In the genomic region with DNA sequence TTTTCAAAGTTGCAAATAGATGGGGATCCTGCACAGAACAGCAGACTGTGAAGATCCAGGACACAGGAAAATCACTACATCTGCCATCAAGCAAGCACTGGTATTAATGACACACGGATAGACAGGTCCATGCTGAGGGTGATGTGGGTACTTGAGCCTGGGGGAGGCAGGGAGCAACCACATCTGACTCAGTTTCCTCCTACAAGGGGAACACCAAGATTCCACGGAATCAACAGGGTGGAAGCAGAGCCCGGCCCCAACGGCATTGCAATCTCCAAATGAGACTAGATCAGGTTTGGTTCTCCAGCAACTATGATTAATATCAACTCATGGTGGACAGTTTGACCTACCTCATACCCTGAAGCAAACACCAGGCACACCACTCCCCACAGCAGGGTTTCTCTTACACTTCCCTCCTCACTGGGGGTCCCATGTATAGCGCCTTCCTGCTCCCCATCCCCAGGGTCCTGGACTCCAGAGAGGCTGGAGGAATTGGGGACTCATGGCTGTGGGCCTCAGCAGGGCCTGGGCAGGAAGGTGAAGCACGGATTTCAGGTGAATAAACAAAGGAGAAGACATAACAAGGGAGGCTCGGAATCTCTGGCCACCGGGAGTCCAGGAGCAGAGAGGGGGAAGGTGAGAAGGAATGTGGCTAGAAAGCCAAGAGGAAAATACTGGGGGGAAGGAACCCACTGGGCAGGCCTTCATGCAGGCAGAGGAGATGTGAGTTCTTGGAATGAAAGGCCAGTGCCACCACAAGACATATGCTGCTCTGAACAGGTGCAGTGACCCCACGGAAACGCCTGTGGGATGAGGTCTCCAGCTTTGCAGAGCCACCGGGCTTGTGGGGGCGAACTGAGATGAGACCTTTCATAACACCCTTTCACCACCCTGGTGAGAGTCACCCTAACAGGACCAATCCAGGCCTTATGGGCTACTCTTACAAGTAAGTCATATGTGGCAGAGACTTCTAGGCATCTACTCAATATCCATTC, we compare ENCODE assay signal across 18 cellular contexts. TPM values are rescaled to one million over a fixed set of nuclear protein-coding genes. Genes with fewer than 3 reads are reported as not detected.
DNase-seq lines count a peak whose midpoint lies in the region; ATAC-seq and TF ChIP-seq lines count a peak whose summit lies in the region.
"Had no signal": no experiment of that assay in that cellular context is flagged by ENCODE, and none has a peak within 500 bp of the region (broad histone marks: within the 10 kb centered on the region; RNA-seq: fewer than 3 reads in every experiment).

No MANE protein-coding gene starts in this region.

- H3K4me1 ChIP-seq in CD8-positive, alpha-beta T cell (ENCODE audit: insufficient read depth, low read length): peaks cover 76% of the 10 kb centered on the region
- no peaks in the 10 kb centered on the region for H3K4me1 ChIP-seq in colonic mucosa

- no peaks in the 10 kb centered on the region for H3K9me3 ChIP-seq in CD8-positive, alpha-beta T cell (ENCODE audit: low read length)
- no peaks in the 10 kb centered on the region for H3K9me3 ChIP-seq in colonic mucosa
- H3K9me3 ChIP-seq: SJSA1, upper lobe of left lung had no signal

- H3K36me3 Mint-ChIP-seq in CD14-positive monocyte (peaks cover 96 to 99% of the 10 kb centered on the region in 2 donors), naive B cell (peaks cover 15 to 20% of the 10 kb centered on the region in 2 donors), MCF 10A (ENCODE audit: insufficient read depth, unreplicated experiment) (no peaks in the 10 kb centered on the region)
- peaks cover 81% of the 10 kb centered on the region for H3K36me3 Mint-ChIP-seq in CD8-positive, alpha-beta T cell
- H3K36me3 Mint-ChIP-seq in activated T-helper 17 cell treated with anti-CD3 and anti-CD28 coated beads, Interleukin-2, amount 50 U/mL, for 72 hours (ENCODE audit: low read depth): peaks cover 98% of the 10 kb centered on the region

- H3K27me3 Mint-ChIP-seq in CD14-positive monocyte (ENCODE audit: low read depth in 3 of 3): no peaks in the 10 kb centered on the region
- H3K27me3 Mint-ChIP-seq in CD8-positive, alpha-beta T cell (ENCODE audit: low read depth): no peaks in the 10 kb centered on the region
- H3K27me3 Mint-ChIP-seq in activated T-helper 17 cell treated with anti-CD3 and anti-CD28 coated beads, Interleukin-2, amount 50 U/mL, for 72 hours: no peaks in the 10 kb centered on the region
- H3K27me3 Mint-ChIP-seq in naive B cell: no peaks in the 10 kb centered on the region
- peaks cover 9% of the 10 kb centered on the region for H3K27me3 Mint-ChIP-seq in MCF 10A (ENCODE audit: insufficient read depth, unreplicated experiment)

- TF ChIP-seq CTCF in CD14-positive monocyte (IDR thresholded peaks at IDR 0.05) (no peak), MCF 10A (IDR thresholded peaks at IDR 0.05; ENCODE audit: unreplicated experiment) (no peak), colonic mucosa (IDR thresholded peaks at IDR 0.05) (no peak)
- TF ChIP-seq CTCF in CD8-positive, alpha-beta T cell (IDR thresholded peaks at IDR 0.05): no peak

- no peaks in the 10 kb centered on the region for H3K27me3 ChIP-seq in CD8-positive, alpha-beta T cell (ENCODE audit: insufficient read depth, low read length)
- H3K27me3 ChIP-seq in colonic mucosa: no peaks in the 10 kb centered on the region
- H3K27me3 ChIP-seq: upper lobe of left lung had no signal

- H3K4me3 Mint-ChIP-seq in CD14-positive monocyte (no peak overlapping the region), naive B cell (peak overlapping the region in 2 of 8 donors; percentile 17 to 35), MCF 10A (ENCODE audit: unreplicated experiment) (no peak overlapping the region)
- H3K4me3 Mint-ChIP-seq in CD8-positive, alpha-beta T cell: no peak overlapping the region
- H3K4me3 Mint-ChIP-seq in activated T-helper 17 cell treated with anti-CD3 and anti-CD28 coated beads, Interleukin-2, amount 50 U/mL, for 72 hours: peak overlapping the region; percentile 58

- H3K36me3 ChIP-seq in CD8-positive, alpha-beta T cell (ENCODE audit: insufficient read depth, low read length): peaks cover 33% of the 10 kb centered on the region
- H3K36me3 ChIP-seq in colonic mucosa: no peaks in the 10 kb centered on the region
- H3K36me3 ChIP-seq: SJSA1 had no signal

- H3K27ac Mint-ChIP-seq in CD14-positive monocyte (peak overlapping the region in 4 of 7 donors; percentile 4 to 73 (median 40)), naive B cell (peak overlapping the region in 4 of 6 donors; percentile 34 to 91 (median 71)), MCF 10A (ENCODE audit: low read depth, unreplicated experiment) (no peak overlapping the region)
- peak overlapping the region; percentile 76 for H3K27ac Mint-ChIP-seq in CD8-positive, alpha-beta T cell
- peak overlapping the region; percentile 84 for H3K27ac Mint-ChIP-seq in activated T-helper 17 cell treated with anti-CD3 and anti-CD28 coated beads, Interleukin-2, amount 50 U/mL, for 72 hours
- H3K27ac Mint-ChIP-seq: progenitor cell of endocrine pancreas had no signal

- peaks cover 0 to 1% (median 0%) of the 10 kb centered on the region in 7 donors for H3K9me3 Mint-ChIP-seq in CD14-positive monocyte
- H3K9me3 Mint-ChIP-seq in CD8-positive, alpha-beta T cell: no peaks in the 10 kb centered on the region
- no peaks in the 10 kb centered on the region for H3K9me3 Mint-ChIP-seq in activated T-helper 17 cell treated with anti-CD3 and anti-CD28 coated beads, Interleukin-2, amount 50 U/mL, for 72 hours
- no peaks in the 10 kb centered on the region for H3K9me3 Mint-ChIP-seq in naive B cell
- H3K9me3 Mint-ChIP-seq in MCF 10A (ENCODE audit: unreplicated experiment): no peaks in the 10 kb centered on the region

- POLR2A ChIA-PET in CD8-positive, alpha-beta T cell (lab: Charles Lee): no interaction called here
- POLR2A ChIA-PET in MCF 10A (lab: Yijun Ruan, JAX): no interaction called here

- intact Hi-C loops in CD14-positive monocyte (cut with micrococcal nuclease) (no loop called here), MCF 10A (cut with micrococcal nuclease) (loop anchor here (5.0 kb wide), 1 partner anchor 100 kb away; no protein-coding TSS in a partner anchor), colonic mucosa (cut with DNase I) (loop anchor here (10.0 kb wide), 1 partner anchor 482 kb away; no protein-coding TSS in a partner anchor)
- intact Hi-C loops in CD8-positive, alpha-beta T cell (cut with DNase I, micrococcal nuclease): loop anchor here in 1 of 2 experiments (5.0 kb wide), 2 partner anchors 45 to 460 kb away; partner anchors contain the start of gene NDEL1

- H3K9ac ChIP-seq in colonic mucosa (ENCODE audit: low read depth in 2 of 2, low read length in 2 of 2): no peak overlapping the region

- peak; percentile 38 for DNase-seq in CD14-positive monocyte (ENCODE audit: low spot score)
- DNase-seq in CD8-positive, alpha-beta T cell: no peak
- no peak for DNase-seq in naive B cell
- no peak for DNase-seq in MCF 10A (ENCODE audit: unreplicated experiment)
- DNase-seq in colonic mucosa: no peak
- DNase-seq: activated CD4-positive, alpha-beta T cell treated with anti-CD3 and anti-CD28 coated beads, Interleukin-2, amount 50 U/mL, for 1 hour; cortex of kidney; KG1; NCI-H1105; NCI-H774; PC-3; stimulated activated naive CD4-positive, alpha-beta T cell treated with Interleukin-2 at 50 U/mL for 16 hours; upper lobe of left lung had no signal

- H3K4me1 Mint-ChIP-seq in CD14-positive monocyte (peaks cover 45% of the 10 kb centered on the region), naive B cell (peaks cover 61 to 73% (median 61%) of the 10 kb centered on the region in 3 donors), MCF 10A (ENCODE audit: insufficient read depth, unreplicated experiment) (no peaks in the 10 kb centered on the region)
- peaks cover 76% of the 10 kb centered on the region for H3K4me1 Mint-ChIP-seq in CD8-positive, alpha-beta T cell (ENCODE audit: low read depth)
- peaks cover 72% of the 10 kb centered on the region for H3K4me1 Mint-ChIP-seq in activated T-helper 17 cell treated with anti-CD3 and anti-CD28 coated beads, Interleukin-2, amount 50 U/mL, for 72 hours

- no TSS peak for BruUV-seq in MCF 10A (replicated peaks; lab: Mats Ljungman, UMichigan)

- CTCF ChIA-PET in CD8-positive, alpha-beta T cell (lab: Charles Lee): interaction anchor here (1.1 to 5.7 kb wide), 4 partner anchors 57 to 100 kb away, joined by 3 to 50 read pairs (median 26); no protein-coding TSS in a partner anchor
- CTCF ChIA-PET in MCF 10A (lab: Yijun Ruan, JAX): interaction anchor here (1.2 kb wide), 1 partner anchor 12 kb away, joined by 6 read pairs; no protein-coding TSS in a partner anchor

- H3K27ac ChIP-seq in CD8-positive, alpha-beta T cell (ENCODE audit: low read depth, low read length): no peak overlapping the region
- no peak overlapping the region for H3K27ac ChIP-seq in colonic mucosa
- H3K27ac ChIP-seq: SJSA1, upper lobe of left lung had no signal

- no peak overlapping the region for H3K4me3 ChIP-seq in CD8-positive, alpha-beta T cell (ENCODE audit: low read depth, low read length)
- H3K4me3 ChIP-seq in colonic mucosa: no peak overlapping the region
- H3K4me3 ChIP-seq: SJSA1, upper lobe of left lung had no signal

- ATAC-seq in CD8-positive, alpha-beta T cell: no peak
- ATAC-seq in activated T-helper 17 cell treated with anti-CD3 and anti-CD28 coated beads, Interleukin-2, amount 50 U/mL, for 72 hours (replicated peaks): peak; percentile 13
- ATAC-seq in naive B cell (ENCODE audit: low read depth in 2 of 2): no peak
- ATAC-seq in GM21526 (IDR thresholded peaks at IDR 0.05; ENCODE audit: low FRiP score, unreplicated experiment): no peak
- ATAC-seq in HG02840 (IDR thresholded peaks at IDR 0.05; ENCODE audit: low FRiP score, unreplicated experiment): no peak
- ATAC-seq: PC-3 had no signal

RNA-seq across cellular contexts. Expression of gene PIK3R6, which starts 29.5 kb away (rescaled TPM):
- polyA plus RNA-seq in CD14-positive monocyte: 1 to 10 TPM; 3.6 to 5.8 TPM
- under 1 TPM; 0.46 to 0.56 TPM for total RNA-seq in CD8-positive, alpha-beta T cell
- total RNA-seq in activated T-helper 17 cell treated with anti-CD3 and anti-CD28 coated beads, Interleukin-2, amount 50 U/mL, for 72 hours: 1 to 10 TPM; 4.6 to 7.6 TPM
- under 1 TPM in 2 of 6 donors, not detected in 4; 0.18 to 0.30 TPM for polyA plus RNA-seq in naive B cell (ENCODE audit: low read depth in 6 of 6)
- total RNA-seq in MCF 10A (2022): not detected in 2 replicates
- total RNA-seq in colonic mucosa: under 1 TPM; 0.61 to 0.96 TPM
- total RNA-seq: PC-3, SJSA1 had no signal

Comparison
In these comparisons a context has a peak if more than half of its experiments do, and no peak if none do; other contexts are left out.
1. intact Hi-C loops: an anchor here in MCF 10A (5.0 kb wide) and colonic mucosa (10.0 kb wide); none called in CD14-positive monocyte.